Comparison of ENCODE assay signal across 9 cellular contexts in the genomic region with DNA sequence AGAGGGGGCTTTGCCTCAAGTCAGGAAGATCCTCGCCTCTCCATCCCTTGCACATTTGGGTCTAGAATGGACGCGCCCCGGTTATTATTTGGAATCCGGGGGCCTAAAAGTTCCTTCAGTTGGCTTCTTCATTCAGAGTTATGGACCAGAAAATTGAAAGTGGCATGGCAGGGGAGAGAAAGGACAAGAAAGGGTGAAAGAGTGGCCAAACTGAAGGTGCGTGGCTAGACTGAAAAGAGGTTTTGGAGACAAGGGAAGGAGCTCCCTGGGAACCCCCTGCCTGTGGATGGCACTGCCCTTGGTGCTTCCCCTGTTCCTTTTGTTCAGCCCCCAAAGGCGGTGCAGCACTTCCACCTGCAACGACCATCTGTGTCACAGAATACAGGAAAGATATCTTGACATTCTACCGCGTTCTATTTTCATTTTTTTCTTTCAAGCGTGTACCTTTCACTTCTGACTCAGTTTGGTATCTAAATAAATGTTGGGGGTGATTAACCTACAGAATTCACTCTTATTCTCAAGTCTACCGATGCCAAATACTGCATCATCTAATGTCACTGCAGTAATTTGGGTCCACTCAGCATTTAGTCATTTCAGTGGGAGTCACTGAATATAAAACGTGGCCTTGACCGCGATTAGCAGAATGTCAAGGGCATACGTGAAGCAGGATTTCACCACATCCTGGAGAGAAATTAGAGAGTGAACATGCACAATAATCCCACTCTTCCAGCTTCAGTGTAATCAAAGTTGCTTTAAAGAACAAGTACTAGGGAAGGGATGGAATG.
DNase-seq lines count a peak whose midpoint lies in the region; ATAC-seq, FAIRE-seq and TF ChIP-seq lines count a peak whose summit lies in the region.
"Had no signal": no experiment of that assay in that cellular context is flagged by ENCODE, and none has a peak within 500 bp of the region (broad histone marks: within the 10 kb centered on the region; RNA-seq: fewer than 3 reads in every experiment).

No MANE protein-coding gene starts in this region.

- DNase-seq in cardiac muscle cell (ENCODE audit: low read depth in 1 of 2, low spot score in 1 of 2) = peak in 1 of 2 donors; percentile 40
- DNase-seq in cardiac septum (ENCODE audit: low spot score) = no peak
- DNase-seq in endothelial cell of umbilical vein (ENCODE audit: low read depth, low spot score) = no peak

- H3K4me1 ChIP-seq in cardiac muscle cell (ENCODE audit: low read depth) = peaks cover 4% of the 10 kb centered on the region
- H3K4me1 ChIP-seq in endothelial cell of umbilical vein (ENCODE audit: control insufficient read depth, extremely low read depth, insufficient read depth, low read length) = peaks cover 8% of the 10 kb centered on the region
- no peaks in the 10 kb centered on the region for H3K4me1 ChIP-seq in parathyroid adenoma

- peaks cover 2% of the 10 kb centered on the region for H4K20me1 ChIP-seq in endothelial cell of umbilical vein (replicated peaks; ENCODE audit: control insufficient read depth, extremely low read depth, insufficient read depth, low read length)

- intact Hi-C loops in cardiac septum (cut with DNase I) (no loop called here), endothelial cell of umbilical vein (cut with micrococcal nuclease) (no loop called here)

- H3K4me3 ChIP-seq in cardiac muscle cell (peak overlapping the region; percentile 35), WI38 (ENCODE audit: low read depth, low read length) (peak overlapping the region; percentile 66), endothelial cell of umbilical vein (replicated peaks in 1 of 3; ENCODE audit: insufficient read depth in 1 of 3, low read depth in 1 of 3, low read length in 3 of 3) (peak overlapping the region; percentile 32 to 51 (median 43)), parathyroid adenoma (ENCODE audit: low read depth, low read length) (peak overlapping the region; percentile 52)

- no peak for FAIRE-seq in endothelial cell of umbilical vein (lab: Jason Lieb, UNC)
- FAIRE-seq: endometrium had no signal

- no peaks in the 10 kb centered on the region for H3K9me1 ChIP-seq in endothelial cell of umbilical vein (replicated peaks; ENCODE audit: control insufficient read depth, extremely low read depth, insufficient read depth, low read length)

- ATAC-seq in GM21528 (IDR thresholded peaks at IDR 0.05; ENCODE audit: low FRiP score, unreplicated experiment) (no peak), GM18873 (IDR thresholded peaks at IDR 0.05; ENCODE audit: low FRiP score, unreplicated experiment) (no peak), HG03521 (IDR thresholded peaks at IDR 0.05; ENCODE audit: unreplicated experiment) (no peak)

- H3K9me3 ChIP-seq in cardiac muscle cell (ENCODE audit: low read depth) (no peaks in the 10 kb centered on the region), endothelial cell of umbilical vein (replicated peaks; ENCODE audit: control insufficient read depth, insufficient read depth, low read length) (no peaks in the 10 kb centered on the region), parathyroid adenoma (ENCODE audit: control insufficient read depth, low read length) (no peaks in the 10 kb centered on the region)

- H2AFZ ChIP-seq in endothelial cell of umbilical vein (ENCODE audit: low read depth, low read length) (peak overlapping the region; percentile 98), parathyroid adenoma (peak overlapping the region; percentile 82)

- POLR2A ChIA-PET in endothelial cell of umbilical vein (lab: Charles Lee) = no interaction called here

- peaks cover 23% of the 10 kb centered on the region for H3K27me3 ChIP-seq in cardiac muscle cell
- H3K27me3 ChIP-seq in endothelial cell of umbilical vein (ENCODE audit: control insufficient read depth in 2 of 2, insufficient read depth in 2 of 2, low read length in 2 of 2) = peaks cover 0 to 2% of the 10 kb centered on the region in 2 experiments
- no peaks in the 10 kb centered on the region for H3K27me3 ChIP-seq in parathyroid adenoma (ENCODE audit: control insufficient read depth, insufficient read depth, low read length)

- H3K36me3 ChIP-seq in cardiac muscle cell (no peaks in the 10 kb centered on the region), endothelial cell of umbilical vein (ENCODE audit: control insufficient read depth in 2 of 2, extremely low read depth in 1 of 2, insufficient read depth in 2 of 2, low read length in 2 of 2) (no peaks in the 10 kb centered on the region), parathyroid adenoma (ENCODE audit: control insufficient read depth, insufficient read depth, low read length) (no peaks in the 10 kb centered on the region)

- BruUV-seq in endothelial cell of umbilical vein (replicated peaks; lab: Mats Ljungman, UMichigan) = no TSS peak

- dilution Hi-C loops in endothelial cell of umbilical vein (cut with MboI; ENCODE audit: extremely low pct_ligation_motif_present, low sequenced_read_pairs) = no loop called here

- H3K4me2 ChIP-seq in endothelial cell of umbilical vein (ENCODE audit: insufficient read depth, low read length) (peak overlapping the region; percentile 77), parathyroid adenoma (ENCODE audit: low read length) (peak overlapping the region; percentile 68)

- no peak for TF ChIP-seq POLR2A in endothelial cell of umbilical vein (IDR thresholded peaks at IDR 0.05; ENCODE audit: low read depth, low read length)

- H3K27ac ChIP-seq in cardiac muscle cell = no peak overlapping the region
- H3K27ac ChIP-seq in endothelial cell of umbilical vein (ENCODE audit: insufficient read depth, low read depth, low read length) = no peak overlapping the region
- no peak overlapping the region for H3K27ac ChIP-seq in parathyroid adenoma

- CTCF ChIA-PET in endothelial cell of umbilical vein (lab: Charles Lee) = interaction anchor here (1.3 kb wide), 1 partner anchor 395 kb away, joined by 3 read pairs; no protein-coding TSS in a partner anchor

- TF ChIP-seq CTCF in cardiac muscle cell (IDR thresholded peaks at IDR 0.05; ENCODE audit: low read depth, low read length) (no peak), WI38 (IDR thresholded peaks at IDR 0.05; ENCODE audit: low read depth, low read length) (no peak), endothelial cell of umbilical vein (IDR thresholded peaks at IDR 0.05; ENCODE audit: extremely low read depth in 1 of 2, insufficient read depth in 1 of 2, low read depth in 1 of 2, low read length in 2 of 2) (no peak), parathyroid adenoma (IDR thresholded peaks at IDR 0.05) (no peak)

- peaks cover 4% of the 10 kb centered on the region for H3K79me2 ChIP-seq in endothelial cell of umbilical vein (ENCODE audit: control insufficient read depth, insufficient read depth, low read length)
- H3K79me2 ChIP-seq in parathyroid adenoma = peaks cover 3% of the 10 kb centered on the region

- H3K9ac ChIP-seq in endothelial cell of umbilical vein (replicated peaks; ENCODE audit: extremely low read depth, insufficient read depth, low read length) = peak overlapping the region; percentile 32
- no peak overlapping the region for H3K9ac ChIP-seq in parathyroid adenoma

TF ChIP-seq in endothelial cell of umbilical vein, 7 proteins besides CTCF, POLR2A, EP300 and RAD21:
- TF ChIP-seq, protein P1, sequence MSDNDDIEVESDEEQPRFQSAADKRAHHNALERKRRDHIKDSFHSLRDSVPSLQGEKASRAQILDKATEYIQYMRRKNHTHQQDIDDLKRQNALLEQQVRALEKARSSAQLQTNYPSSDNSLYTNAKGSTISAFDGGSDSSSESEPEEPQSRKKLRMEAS (IDR thresholded peaks at IDR 0.05; ENCODE audit: insufficient read depth, insufficient read length) = no peak
- TF ChIP-seq FOS (IDR thresholded peaks at IDR 0.05; ENCODE audit: borderline replicate concordance, insufficient read depth, low read length) (no peak), JUN (IDR thresholded peaks at IDR 0.05; ENCODE audit: borderline replicate concordance, insufficient read depth, insufficient read length, low read depth) (no peak), POLR2AphosphoS5 (IDR thresholded peaks at IDR 0.05; ENCODE audit: insufficient read depth, low read depth, low read length) (no peak), GATA2 (IDR thresholded peaks at IDR 0.05; ENCODE audit: insufficient read depth, insufficient read length, low read depth, low read length) (no peak), MYC (IDR thresholded peaks at IDR 0.05; ENCODE audit: low read depth, low read length) (no peak), EZH2 (IDR thresholded peaks at IDR 0.05; ENCODE audit: borderline replicate concordance, low read depth, low read length, severe bottlenecking) (no peak)
